ENCODE assay signal across 9 cellular contexts in the genomic region with DNA sequence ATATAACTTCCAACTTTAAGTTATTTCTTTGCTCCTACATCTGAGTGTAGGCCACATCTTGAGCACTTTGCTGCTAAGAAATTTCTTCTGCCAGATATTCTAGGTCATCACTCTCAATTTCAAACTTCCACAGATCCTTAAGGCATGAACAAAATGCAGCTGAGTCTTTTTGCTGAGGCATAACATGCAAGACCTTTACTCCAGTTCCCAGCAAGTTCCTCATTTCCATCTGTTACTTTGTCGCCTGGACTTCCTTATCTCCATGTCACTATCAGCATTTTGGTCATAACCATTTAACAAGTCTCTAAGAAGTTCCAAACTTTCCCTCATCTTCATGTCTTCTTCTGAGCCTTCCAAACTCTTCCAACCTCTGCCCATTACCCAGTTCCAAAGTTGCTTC.
"Had no signal": no experiment of that assay in that cellular context is flagged by ENCODE, and none has a peak within 500 bp of the region (broad histone marks: within the 10 kb centered on the region; RNA-seq: fewer than 3 reads in every experiment).

No MANE protein-coding gene starts in this region.

- H3K27ac ChIP-seq: coronary artery, sigmoid colon, upper lobe of left lung had no signal

- DNase-seq: activated CD4-positive, alpha-beta T cell treated with anti-CD3 and anti-CD28 coated beads for 48 hours; activated naive CD4-positive, alpha-beta T cell treated with anti-CD3 and anti-CD28 coated beads, Interleukin-2, amount 10 ng/mL, durations not matched to agents 7 days and 5 days; central memory CD4-positive, alpha-beta T cell; effector memory CD4-positive, alpha-beta T cell; mesendoderm; sigmoid colon; stimulated activated CD4-positive, alpha-beta T cell treated with anti-CD3 and anti-CD28 coated beads, Interleukin-2, amount 100 ng/mL, for 48 hours; upper lobe of left lung had no signal

- H3K36me3 ChIP-seq: sigmoid colon, upper lobe of left lung had no signal

- H3K4me1 ChIP-seq: upper lobe of left lung had no signal

- H3K9me3 ChIP-seq: sigmoid colon, upper lobe of left lung had no signal

- H3K4me3 ChIP-seq: coronary artery, sigmoid colon, upper lobe of left lung had no signal

- H3K27me3 ChIP-seq: sigmoid colon, upper lobe of left lung had no signal
